Comparison of ENCODE assay signal across 19 cellular contexts in genomic region chr10:76544789-76545188, GRCh38.
DNase-seq lines count a peak whose midpoint lies in the region; ATAC-seq and TF ChIP-seq lines count a peak whose summit lies in the region.
"Had no signal": no experiment of that assay in that cellular context is flagged by ENCODE, and none has a peak within 500 bp of the region (broad histone marks: within the 10 kb centered on the region; RNA-seq: fewer than 3 reads in every experiment).

No MANE protein-coding gene starts in this region.

- H3K27me3 ChIP-seq in left ventricle myocardium inferior (ENCODE audit: low read depth) = no peaks in the 10 kb centered on the region

- DNase-seq in AG10803 (ENCODE audit: low read depth) = peak; percentile 15
- DNase-seq in fibroblast of the aortic adventitia (ENCODE audit: low read depth) = peak; percentile 27
- no peak for DNase-seq in osteocyte (ENCODE audit: extremely low spot score, unreplicated experiment)
- no peak for DNase-seq in left ventricle myocardium inferior
- DNase-seq in kidney glomerular epithelial cell (lab: John Stamatoyannopoulos, UW) = no peak
- DNase-seq in stimulated activated CD4-positive, alpha-beta T cell treated with anti-CD3 and anti-CD28 coated beads, Interleukin-4, amount 100 ng/mL, for 4 hours = no peak
- DNase-seq: 8988T; ACHN; C1 segment of cervical spinal cord; Calu3; CD4-positive, alpha-beta memory T cell; COR-L47; DMS53; DND-41; GOT3; HFFc6 had no signal

- H3K36me3 ChIP-seq in left ventricle myocardium inferior = no peaks in the 10 kb centered on the region
- H3K36me3 ChIP-seq: HAP-1 had no signal

- H3K4me1 ChIP-seq in left ventricle myocardium inferior = peaks cover 10% of the 10 kb centered on the region
- H3K4me1 ChIP-seq: A549, HAP-1 had no signal

- H3K36me3 Mint-ChIP-seq in osteocyte (ENCODE audit: unreplicated experiment) = no peaks in the 10 kb centered on the region
- H3K36me3 Mint-ChIP-seq: CD4-positive, alpha-beta memory T cell had no signal

- no peak overlapping the region for H3K4me3 ChIP-seq in AG10803 (ENCODE audit: low read length)
- no peak overlapping the region for H3K4me3 ChIP-seq in fibroblast of the aortic adventitia (ENCODE audit: low read depth, low read length)
- H3K4me3 ChIP-seq in left ventricle myocardium inferior = no peak overlapping the region
- H3K4me3 ChIP-seq: A549, HAP-1 had no signal

- peak; percentile 52 for ATAC-seq in SK-N-SH treated with all-trans-retinoic acid at 6 μM for 48 hours
- ATAC-seq: A549 had no signal

- H3K27ac Mint-ChIP-seq in osteocyte (ENCODE audit: unreplicated experiment) = peak overlapping the region; percentile 56
- H3K27ac Mint-ChIP-seq: CD4-positive, alpha-beta memory T cell; HFFc6 had no signal

- TF ChIP-seq CTCF in AG10803 (conservative IDR thresholded peaks at IDR 0.05; ENCODE audit: low read length) (no peak), fibroblast of the aortic adventitia (IDR thresholded peaks at IDR 0.05; ENCODE audit: insufficient read depth, low read length) (no peak), osteocyte (IDR thresholded peaks at IDR 0.05) (no peak), left ventricle myocardium inferior (IDR thresholded peaks at IDR 0.05; ENCODE audit: borderline replicate concordance) (no peak)

- peaks cover 2% of the 10 kb centered on the region for H3K27me3 Mint-ChIP-seq in osteocyte (ENCODE audit: unreplicated experiment)
- H3K27me3 Mint-ChIP-seq: CD4-positive, alpha-beta memory T cell had no signal

- no peak overlapping the region for H3K27ac ChIP-seq in left ventricle myocardium inferior (replicated peaks)
- H3K27ac ChIP-seq: A549 had no signal

- H3K4me1 Mint-ChIP-seq in osteocyte (ENCODE audit: unreplicated experiment) = peaks cover 55% of the 10 kb centered on the region
- H3K4me1 Mint-ChIP-seq: CD4-positive, alpha-beta memory T cell had no signal

- H3K9me3 Mint-ChIP-seq in osteocyte (ENCODE audit: unreplicated experiment) = no peaks in the 10 kb centered on the region
- H3K9me3 Mint-ChIP-seq: HFFc6 had no signal

- H3K9me3 ChIP-seq in left ventricle myocardium inferior (replicated peaks) = no peaks in the 10 kb centered on the region
- H3K9me3 ChIP-seq: A549, HAP-1 had no signal

- no peak overlapping the region for H3K4me3 Mint-ChIP-seq in osteocyte (ENCODE audit: unreplicated experiment)
- H3K4me3 Mint-ChIP-seq: CD4-positive, alpha-beta memory T cell; HFFc6 had no signal

- intact Hi-C loops in left ventricle myocardium inferior (cut with micrococcal nuclease) = loop anchor here (10.0 kb wide), 2 partner anchors 230 to 440 kb away; no protein-coding TSS in a partner anchor

TF ChIP-seq in SK-N-SH treated with all-trans-retinoic acid at 6 μM for 48 hours, 23 proteins besides CTCF, POLR2A, EP300 and RAD21:
- TF ChIP-seq TCF4 (CRISPR knock-in tag; IDR thresholded peaks at IDR 0.05; ENCODE audit: borderline replicate concordance) (peak; percentile 55; the same call in 1 of the 2 replicates), ZNF8 (CRISPR knock-in tag; IDR thresholded peaks at IDR 0.05) (no peak)

Comparison
In these comparisons a context has a peak if more than half of its experiments do, and no peak if none do; other contexts are left out.
1. DNase-seq: peak in AG10803 (single experiment) and fibroblast of the aortic adventitia (single experiment); none in osteocyte (single experiment), left ventricle myocardium inferior (single experiment), kidney glomerular epithelial cell (single experiment) and stimulated activated CD4-positive, alpha-beta T cell treated with anti-CD3 and anti-CD28 coated beads, Interleukin-4, amount 100 ng/mL, for 4 hours (0 of 2).